ENCODE assay signal across 1 cellular context in genomic region chr2:226835796-226836547, GRCh38.
TF ChIP-seq lines count a peak whose summit lies in the region.

Gene RHBDD1, plus strand, starts transcription at chr2:226836054. Its CDS starts 28,640 bp downstream, at chr2:226864694.

TF ChIP-seq in H1, 55 proteins besides CTCF, POLR2A, EP300 and RAD21:
- TF ChIP-seq MAX (IDR thresholded peaks at IDR 0.05) = peak; percentile 99
- peak; percentile 80 for TF ChIP-seq CEBPB (IDR thresholded peaks at IDR 0.05; ENCODE audit: low read depth, low read length)
- peak; percentile 82 for TF ChIP-seq PHF8 (conservative IDR thresholded peaks at IDR 0.05; ENCODE audit: low read depth, low read length)
- peak; percentile 31; the same call in 1 of the 2 replicates for TF ChIP-seq NRF1 (IDR thresholded peaks at IDR 0.05; ENCODE audit: low read depth, low read length)
- TF ChIP-seq BCL11A (IDR thresholded peaks at IDR 0.05; ENCODE audit: low read depth in 2 of 2, low read length in 2 of 2) = no peak
- peak; percentile 85 for TF ChIP-seq TAF7 (optimal IDR thresholded peaks at IDR 0.05; ENCODE audit: borderline replicate concordance, low read depth, low read length)
- no peak for TF ChIP-seq CTBP2 (IDR thresholded peaks at IDR 0.05; ENCODE audit: borderline replicate concordance, insufficient read depth, insufficient read length, low read length)
- TF ChIP-seq RXRA (IDR thresholded peaks at IDR 0.05; ENCODE audit: insufficient read depth, low read depth, low read length) = no peak
- peak; percentile 99 for TF ChIP-seq E2F6 (IDR thresholded peaks at IDR 0.05)
- peak; percentile 91 for TF ChIP-seq CREB1 (IDR thresholded peaks at IDR 0.05)
- peak; percentile 57; the same call in 1 of the 2 replicates for TF ChIP-seq ATF2 (IDR thresholded peaks at IDR 0.05; ENCODE audit: low read length)
- TF ChIP-seq KDM1A (IDR thresholded peaks at IDR 0.05; ENCODE audit: borderline replicate concordance, low read length) = peak; percentile 61; the same call in 1 of the 2 replicates
- no peak for TF ChIP-seq SIN3A (conservative IDR thresholded peaks at IDR 0.05 in 1 of 2, IDR thresholded peaks at IDR 0.05 in 1 of 2; ENCODE audit: low read depth in 1 of 2, low read length in 2 of 2)
- no peak for TF ChIP-seq POU5F1 (IDR thresholded peaks at IDR 0.05; ENCODE audit: low read depth, low read length)
- TF ChIP-seq TBP (IDR thresholded peaks at IDR 0.05; ENCODE audit: low read depth, low read length) = peak; percentile 16
- TF ChIP-seq RNF2 (IDR thresholded peaks at IDR 0.05; ENCODE audit: borderline replicate concordance, low read depth, low read length, missing control alignments, poor library complexity, severe bottlenecking) = peak; percentile 77
- peak; percentile 93 for TF ChIP-seq ASH2L (IDR thresholded peaks at IDR 0.05; ENCODE audit: low read length)
- TF ChIP-seq SRF (IDR thresholded peaks at IDR 0.05; ENCODE audit: low read depth, low read length) = no peak
- TF ChIP-seq ZNF274 (IDR thresholded peaks at IDR 0.05; ENCODE audit: borderline replicate concordance, extremely low read depth, low read length) = no peak
- peak; percentile 90 for TF ChIP-seq RBBP5 (IDR thresholded peaks at IDR 0.05; ENCODE audit: borderline replicate concordance, low read depth, low read length)
- peak; percentile 33; the same call in 1 of the 2 replicates for TF ChIP-seq GTF2F1 (IDR thresholded peaks at IDR 0.05; ENCODE audit: borderline replicate concordance, low read depth, low read length)
- TF ChIP-seq TCF12 (IDR thresholded peaks at IDR 0.05; ENCODE audit: low read depth, low read length) = 0 out of 2 replicates have a peak, but pooled peaks have one; percentile 6
- TF ChIP-seq SP4 (IDR thresholded peaks at IDR 0.05; ENCODE audit: low read length) = 0 out of 2 replicates have a peak, but pooled peaks have one; percentile 17
- peak; percentile 83 for TF ChIP-seq POLR2AphosphoS5 (IDR thresholded peaks at IDR 0.05; ENCODE audit: low read depth, low read length)
- peak; percentile 95 for TF ChIP-seq KDM4A (IDR thresholded peaks at IDR 0.05; ENCODE audit: low read depth, low read length, severe bottlenecking)
- TF ChIP-seq HDAC2 (IDR thresholded peaks at IDR 0.05; ENCODE audit: borderline replicate concordance in 1 of 2, low read depth in 2 of 2, low read length in 2 of 2) = peak; percentile 11 to 76; a peak in 1 of 4 replicates
- TF ChIP-seq TAF1 (IDR thresholded peaks at IDR 0.05; ENCODE audit: low read depth, low read length) = peak; percentile 75
TF ChIP-seq in H1: peak in this region for 20.
